1 cellular context compared by ENCODE assay signal in the genomic region with DNA sequence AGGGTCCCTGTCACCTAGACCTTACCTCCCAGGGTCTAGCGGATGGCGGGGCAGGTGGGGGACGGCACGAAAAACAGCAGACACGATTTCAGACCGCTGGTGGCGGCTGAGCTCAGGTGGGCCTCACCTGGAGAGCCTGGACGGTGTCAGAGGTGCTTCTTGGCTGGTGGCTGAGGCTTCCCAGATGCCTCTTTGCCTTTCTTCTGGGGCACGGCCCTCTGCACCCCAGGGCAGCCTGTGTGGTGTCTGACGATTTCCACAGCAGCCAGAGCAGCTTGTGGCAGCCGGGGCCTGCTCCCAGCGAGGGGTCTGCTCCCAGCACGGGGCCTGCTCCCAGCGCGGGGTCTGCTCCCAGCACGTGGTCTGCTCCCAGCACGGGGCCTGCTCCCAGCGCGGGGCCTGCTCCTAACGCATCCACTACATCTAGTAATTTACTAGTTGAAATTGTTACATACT.
TF ChIP-seq lines count a peak whose summit lies in the region.

No MANE protein-coding gene starts in this region.

TF ChIP-seq in IMR-90, 13 proteins besides CTCF, POLR2A, EP300 and RAD21:
- TF ChIP-seq, protein P1, sequence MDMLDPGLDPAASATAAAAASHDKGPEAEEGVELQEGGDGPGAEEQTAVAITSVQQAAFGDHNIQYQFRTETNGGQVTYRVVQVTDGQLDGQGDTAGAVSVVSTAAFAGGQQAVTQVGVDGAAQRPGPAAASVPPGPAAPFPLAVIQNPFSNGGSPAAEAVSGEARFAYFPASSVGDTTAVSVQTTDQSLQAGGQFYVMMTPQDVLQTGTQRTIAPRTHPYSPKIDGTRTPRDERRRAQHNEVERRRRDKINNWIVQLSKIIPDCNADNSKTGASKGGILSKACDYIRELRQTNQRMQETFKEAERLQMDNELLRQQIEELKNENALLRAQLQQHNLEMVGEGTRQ (IDR thresholded peaks at IDR 0.05; ENCODE audit: low read depth, low read length) = no peak
- TF ChIP-seq RCOR1 (IDR thresholded peaks at IDR 0.05; ENCODE audit: insufficient replicate concordance, low read length) (no peak), FOS (IDR thresholded peaks at IDR 0.05; ENCODE audit: low read depth, low read length) (no peak), CEBPB (IDR thresholded peaks at IDR 0.05; ENCODE audit: low read depth, low read length) (no peak), RFX5 (IDR thresholded peaks at IDR 0.05; ENCODE audit: low read depth, low read length) (no peak), BHLHE40 (IDR thresholded peaks at IDR 0.05; ENCODE audit: low read depth, low read length) (no peak), MXI1 (IDR thresholded peaks at IDR 0.05; ENCODE audit: borderline replicate concordance, low read depth, low read length) (no peak)
- TF ChIP-seq, protein P2, sequence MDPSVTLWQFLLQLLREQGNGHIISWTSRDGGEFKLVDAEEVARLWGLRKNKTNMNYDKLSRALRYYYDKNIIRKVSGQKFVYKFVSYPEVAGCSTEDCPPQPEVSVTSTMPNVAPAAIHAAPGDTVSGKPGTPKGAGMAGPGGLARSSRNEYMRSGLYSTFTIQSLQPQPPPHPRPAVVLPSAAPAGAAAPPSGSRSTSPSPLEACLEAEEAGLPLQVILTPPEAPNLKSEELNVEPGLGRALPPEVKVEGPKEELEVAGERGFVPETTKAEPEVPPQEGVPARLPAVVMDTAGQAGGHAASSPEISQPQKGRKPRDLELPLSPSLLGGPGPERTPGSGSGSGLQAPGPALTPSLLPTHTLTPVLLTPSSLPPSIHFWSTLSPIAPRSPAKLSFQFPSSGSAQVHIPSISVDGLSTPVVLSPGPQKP (IDR thresholded peaks at IDR 0.05; ENCODE audit: borderline replicate concordance, low read depth, low read length) = no peak
